10 cellular contexts compared by ENCODE assay signal in the genomic region with DNA sequence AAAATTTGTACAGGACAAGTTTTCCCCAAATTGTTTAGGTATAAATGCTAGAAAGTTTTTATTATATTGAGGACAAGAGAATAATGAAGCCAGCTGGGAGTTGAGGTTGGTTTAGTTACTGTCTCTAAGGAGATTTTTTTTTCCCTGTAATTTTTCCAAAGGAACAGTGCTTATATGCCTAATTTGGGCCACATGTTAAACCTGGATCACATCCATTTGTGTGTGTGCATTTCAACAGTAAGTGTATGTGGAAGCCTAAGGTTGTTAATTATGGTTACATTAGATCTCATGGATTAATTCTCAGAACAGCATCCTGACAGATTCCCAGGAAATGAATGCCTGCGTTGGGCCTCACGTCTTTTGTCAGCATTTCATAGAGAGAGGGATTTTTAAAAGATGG. TPM values are rescaled to one million over a fixed set of nuclear protein-coding genes. Genes with fewer than 3 reads are reported as not detected.
DNase-seq lines count a peak whose midpoint lies in the region; ATAC-seq and TF ChIP-seq lines count a peak whose summit lies in the region.
"Had no signal": no experiment of that assay in that cellular context is flagged by ENCODE, and none has a peak within 500 bp of the region (broad histone marks: within the 10 kb centered on the region; RNA-seq: fewer than 3 reads in every experiment).

No MANE protein-coding gene starts in this region.

- H3K4me3 Mint-ChIP-seq in activated T-helper 2 cell treated with anti-CD3 and anti-CD28 coated beads, Interferon-gamma antibody, Interleukin-2, Interleukin-4, amounts not matched to agents 10 μg/mL and 5 μg/mL and 100 μg/mL, durations not matched to agents 14 hours and 24 hours and 36 hours (ENCODE audit: low read depth): peak overlapping the region; percentile 48
- peak overlapping the region; percentile 96 for H3K4me3 Mint-ChIP-seq in natural killer cell

- intact Hi-C loops in activated T-helper 2 cell treated with anti-CD3 and anti-CD28 coated beads, Interferon-gamma antibody, Interleukin-2, Interleukin-4, amounts not matched to agents 10 μg/mL and 5 μg/mL and 100 μg/mL, durations not matched to agents 14 hours and 24 hours and 36 hours (cut with micrococcal nuclease): no loop called here
- intact Hi-C loops in natural killer cell (cut with micrococcal nuclease): loop anchor here (10.0 kb wide), 2 partner anchors 279 to 1319 kb away; partner anchors contain the start of genes SOD2 and SYTL3

- H3K27ac ChIP-seq in BLaER1 treated with 17β-estradiol and CSF1 and Interleukin-3, amounts not matched to agents 10 nM and 100 nM: no peak overlapping the region

- H3K36me3 ChIP-seq in BLaER1 treated with 17β-estradiol and CSF1 and Interleukin-3, amounts not matched to agents 10 nM and 100 nM: peaks cover 0 to 5% (median 0%) of the 10 kb centered on the region in 11 experiments; a peak in 3 of 22 replicates

- in situ Hi-C loops in ACHN (cut with HindIII; ENCODE audit: low pct_ligation_motif_present, low pct_unique_long_range_greater_than_20kb, low sequenced_read_pairs): no loop called here

- peaks cover 76% of the 10 kb centered on the region for H3K4me1 Mint-ChIP-seq in activated T-helper 2 cell treated with anti-CD3 and anti-CD28 coated beads, Interferon-gamma antibody, Interleukin-2, Interleukin-4, amounts not matched to agents 10 μg/mL and 5 μg/mL and 100 μg/mL, durations not matched to agents 14 hours and 24 hours and 36 hours (ENCODE audit: low read depth)
- peaks cover 80 to 82% of the 10 kb centered on the region in 2 donors for H3K4me1 Mint-ChIP-seq in natural killer cell

- DNase-seq in DMS 273 treated with DMSO at 0.1 percent for 48 hours (lab: John Stamatoyannopoulos, UW) (peak; percentile 7), natural killer cell (no peak), ACHN (no peak), DMS79 treated with DMSO at 0.1 percent for 48 hours (lab: John Stamatoyannopoulos, UW) (no peak)
- DNase-seq in activated T-helper 2 cell treated with anti-CD3 and anti-CD28 coated beads, Interferon-gamma antibody, Interleukin-2, Interleukin-4, amounts not matched to agents 10 μg/mL and 5 μg/mL and 100 μg/mL, durations not matched to agents 14 hours and 24 hours and 36 hours (ENCODE audit: low spot score): no peak
- DNase-seq: activated CD8-positive, alpha-beta memory T cell treated with anti-CD3 and anti-CD28 coated beads, Interleukin-2, amount 50 U/mL, for 4 hours; T1000 had no signal

- H3K27me3 Mint-ChIP-seq in activated T-helper 2 cell treated with anti-CD3 and anti-CD28 coated beads, Interferon-gamma antibody, Interleukin-2, Interleukin-4, amounts not matched to agents 10 μg/mL and 5 μg/mL and 100 μg/mL, durations not matched to agents 14 hours and 24 hours and 36 hours (ENCODE audit: low read depth): no peaks in the 10 kb centered on the region
- H3K27me3 Mint-ChIP-seq in natural killer cell (ENCODE audit: low read depth in 2 of 2): no peaks in the 10 kb centered on the region

- no peak for TF ChIP-seq CTCF in natural killer cell (IDR thresholded peaks at IDR 0.05)

- H3K9me3 ChIP-seq in BLaER1 treated with 17β-estradiol and CSF1 and Interleukin-3, amounts not matched to agents 10 nM and 100 nM (replicated peaks in 1 of 11): no peaks in the 10 kb centered on the region

- no peaks in the 10 kb centered on the region for H3K27me3 ChIP-seq in BLaER1 treated with 17β-estradiol and CSF1 and Interleukin-3, amounts not matched to agents 10 nM and 100 nM

- H3K4me3 ChIP-seq in BLaER1 treated with 17β-estradiol and CSF1 and Interleukin-3, amounts not matched to agents 10 nM and 100 nM: no peak overlapping the region

- H3K4me2 ChIP-seq in BLaER1 treated with 17β-estradiol and CSF1 and Interleukin-3, amounts not matched to agents 10 nM and 100 nM: peak overlapping the region in 9 of 11 experiments; percentile 22 to 97 (median 61); a peak in 15 of 22 replicates

- peaks cover 69 to 90% (median 82%) of the 10 kb centered on the region in 11 experiments for H4K20me1 ChIP-seq in BLaER1 treated with 17β-estradiol and CSF1 and Interleukin-3, amounts not matched to agents 10 nM and 100 nM

- peak overlapping the region; percentile 91 for H3K27ac Mint-ChIP-seq in activated T-helper 2 cell treated with anti-CD3 and anti-CD28 coated beads, Interferon-gamma antibody, Interleukin-2, Interleukin-4, amounts not matched to agents 10 μg/mL and 5 μg/mL and 100 μg/mL, durations not matched to agents 14 hours and 24 hours and 36 hours
- H3K27ac Mint-ChIP-seq in natural killer cell: peak overlapping the region; percentile 94 to 99

- H3K9ac ChIP-seq in BLaER1 treated with 17β-estradiol and CSF1 and Interleukin-3, amounts not matched to agents 10 nM and 100 nM: no peak overlapping the region

- H3K4me1 ChIP-seq in BLaER1 treated with 17β-estradiol and CSF1 and Interleukin-3, amounts not matched to agents 10 nM and 100 nM: peaks cover 68 to 82% (median 77%) of the 10 kb centered on the region in 10 experiments

- H3K9me3 Mint-ChIP-seq in activated T-helper 2 cell treated with anti-CD3 and anti-CD28 coated beads, Interferon-gamma antibody, Interleukin-2, Interleukin-4, amounts not matched to agents 10 μg/mL and 5 μg/mL and 100 μg/mL, durations not matched to agents 14 hours and 24 hours and 36 hours: no peaks in the 10 kb centered on the region
- no peaks in the 10 kb centered on the region for H3K9me3 Mint-ChIP-seq in natural killer cell

- ATAC-seq in natural killer cell (no peak), HG03039 (IDR thresholded peaks at IDR 0.05; ENCODE audit: unreplicated experiment) (no peak), HG02798 (IDR thresholded peaks at IDR 0.05; ENCODE audit: poor library complexity, unreplicated experiment) (no peak)

- H3K36me3 Mint-ChIP-seq in activated T-helper 2 cell treated with anti-CD3 and anti-CD28 coated beads, Interferon-gamma antibody, Interleukin-2, Interleukin-4, amounts not matched to agents 10 μg/mL and 5 μg/mL and 100 μg/mL, durations not matched to agents 14 hours and 24 hours and 36 hours (ENCODE audit: low read depth): peaks cover 26% of the 10 kb centered on the region
- no peaks in the 10 kb centered on the region for H3K36me3 Mint-ChIP-seq in natural killer cell

RNA-seq across cellular contexts. Expression of gene IGF2R, which starts 4.5 kb away (rescaled TPM):
- 75.0 and 82.4 TPM in 2 replicates for total RNA-seq in activated T-helper 2 cell treated with anti-CD3 and anti-CD28 coated beads, Interferon-gamma antibody, Interleukin-2, Interleukin-4, amounts not matched to agents 10 μg/mL and 5 μg/mL and 100 μg/mL, durations not matched to agents 14 hours and 24 hours and 36 hours
- total RNA-seq in natural killer cell: 100 to 1,000 TPM; 208 to 282 (median 253) TPM
